15 cellular contexts compared by ENCODE assay signal in the genomic region with DNA sequence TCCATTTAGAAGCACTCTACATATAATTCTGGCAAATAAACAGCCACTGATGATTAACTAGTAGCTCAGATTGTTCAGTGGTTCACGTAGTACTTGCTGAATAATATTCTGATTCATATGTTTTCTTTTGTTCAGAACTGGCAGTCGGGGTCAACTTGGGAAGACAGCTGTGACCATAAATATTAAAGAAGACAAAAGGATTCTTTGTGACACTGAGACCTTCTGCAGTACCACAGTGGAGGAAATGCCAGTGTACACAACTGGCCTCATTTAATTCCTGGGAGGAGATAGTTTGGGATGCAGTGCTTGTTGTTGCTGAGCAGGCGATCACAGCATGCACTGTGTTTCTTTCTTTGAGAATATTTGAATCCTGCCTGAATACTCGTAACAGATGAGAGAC. TPM values are rescaled to one million over a fixed set of nuclear protein-coding genes. Genes with fewer than 3 reads are reported as not detected.
DNase-seq lines count a peak whose midpoint lies in the region; ATAC-seq and TF ChIP-seq lines count a peak whose summit lies in the region.
"Had no signal": no experiment of that assay in that cellular context is flagged by ENCODE, and none has a peak within 500 bp of the region (broad histone marks: within the 10 kb centered on the region; RNA-seq: fewer than 3 reads in every experiment).

No MANE protein-coding gene starts in this region.

- H3K4me3 ChIP-seq in choroid plexus epithelial cell (ENCODE audit: low read depth, low read length) = no peak overlapping the region
- no peak overlapping the region for H3K4me3 ChIP-seq in mesenchymal stem cell (ENCODE audit: insufficient read depth in 1 of 2, low read depth in 1 of 2, low read length in 2 of 2)
- no peak overlapping the region for H3K4me3 ChIP-seq in tibial nerve
- no peak overlapping the region for H3K4me3 ChIP-seq in coronary artery
- H3K4me3 ChIP-seq: esophagus squamous epithelium had no signal

- no peak overlapping the region for H4K8ac ChIP-seq in mesenchymal stem cell (ENCODE audit: low read length)

- H2BK12ac ChIP-seq in mesenchymal stem cell (ENCODE audit: low read length in 2 of 2) = no peak overlapping the region

- TF ChIP-seq CTCF in choroid plexus epithelial cell (conservative IDR thresholded peaks at IDR 0.05; ENCODE audit: low read depth, low read length) (no peak), tibial nerve (IDR thresholded peaks at IDR 0.05) (no peak), coronary artery (IDR thresholded peaks at IDR 0.05) (no peak)

- no peak overlapping the region for H2BK120ac ChIP-seq in mesenchymal stem cell (ENCODE audit: low read depth, low read length)

- ATAC-seq in GM18873 (IDR thresholded peaks at IDR 0.05; ENCODE audit: low FRiP score, unreplicated experiment) = no peak

- no peaks in the 10 kb centered on the region for H3K9me3 ChIP-seq in mesenchymal stem cell (ENCODE audit: control insufficient read depth, low read length)
- H3K9me3 ChIP-seq in tibial nerve = no peaks in the 10 kb centered on the region
- H3K9me3 ChIP-seq: esophagus squamous epithelium had no signal

- no peak overlapping the region for H4K91ac ChIP-seq in mesenchymal stem cell (ENCODE audit: low read length)

- H3K9ac ChIP-seq in mesenchymal stem cell (ENCODE audit: low read length) = no peak overlapping the region
- H3K9ac ChIP-seq: parathyroid adenoma had no signal

- H3K4me2 ChIP-seq in mesenchymal stem cell (ENCODE audit: low read length, poor library complexity, severe bottlenecking) = peak overlapping the region; percentile 10

- no peak overlapping the region for H2BK5ac ChIP-seq in mesenchymal stem cell (ENCODE audit: low read depth, low read length, poor library complexity, severe bottlenecking)

- H3K27me3 ChIP-seq in mesenchymal stem cell (ENCODE audit: control insufficient read depth in 1 of 2, insufficient read depth in 1 of 2, low read length in 2 of 2) (no peaks in the 10 kb centered on the region), tibial nerve (no peaks in the 10 kb centered on the region)
- H3K27me3 ChIP-seq: esophagus squamous epithelium had no signal

- no peak overlapping the region for H2AFZ ChIP-seq in mesenchymal stem cell (ENCODE audit: low read depth, low read length)
- H2AFZ ChIP-seq: parathyroid adenoma had no signal

- peaks cover 2% of the 10 kb centered on the region for H3K79me1 ChIP-seq in mesenchymal stem cell (replicated peaks; ENCODE audit: low read length, poor library complexity, severe bottlenecking)

- 39% methylated on average over 4 of the region's 4 CpGs for WGBS in mesenchymal stem cell
- WGBS in tibial nerve, 2 donors = 41 to 45% methylated on average over 4 of the region's 4 CpGs

- TF ChIP-seq EP300 in tibial nerve (IDR thresholded peaks at IDR 0.05) = peak in 1 of 2 donors; percentile 13

- no peak overlapping the region for H3K14ac ChIP-seq in mesenchymal stem cell (ENCODE audit: low read length in 2 of 2)

- TF ChIP-seq POLR2A in tibial nerve (IDR thresholded peaks at IDR 0.05) = no peak

- no peak overlapping the region for H2AK5ac ChIP-seq in mesenchymal stem cell (ENCODE audit: low read length, severe bottlenecking)

- H3K4me1 ChIP-seq in mesenchymal stem cell (ENCODE audit: control insufficient read depth, insufficient read depth, low read depth, low read length) (peaks cover 1% of the 10 kb centered on the region), tibial nerve (peaks cover 0 to 26% (median 0%) of the 10 kb centered on the region in 4 donors)

- H3K36me3 ChIP-seq in mesenchymal stem cell (ENCODE audit: control insufficient read depth in 1 of 2, insufficient read depth in 2 of 2, low read depth in 1 of 2, low read length in 2 of 2) (peaks cover 6 to 9% of the 10 kb centered on the region in 2 experiments), tibial nerve (peaks cover 0 to 13% (median 0%) of the 10 kb centered on the region in 3 donors)
- H3K36me3 ChIP-seq: esophagus squamous epithelium had no signal

- H3K27ac ChIP-seq in mesenchymal stem cell (ENCODE audit: low read length, poor library complexity, severe bottlenecking) (peak overlapping the region; percentile 49), tibial nerve (peak overlapping the region in 3 of 4 donors; percentile 17 to 77 (median 57)), coronary artery (no peak overlapping the region)
- H3K27ac ChIP-seq: esophagus squamous epithelium, parathyroid adenoma, RWPE1 had no signal

- DNase-seq in NCI-H82 (lab: John Stamatoyannopoulos, UW) (peak; percentile 24), NCI-H82 treated with DMSO at 0.1 percent for 48 hours (lab: John Stamatoyannopoulos, UW; ENCODE audit: unreplicated experiment) (no peak), choroid plexus epithelial cell (ENCODE audit: low read depth) (peak; percentile 57), mesenchymal stem cell (no peak), tibial nerve (ENCODE audit: low spot score in 2 of 2) (no peak), AML-193 (lab: John Stamatoyannopoulos, UW) (no peak), coronary artery (ENCODE audit: low spot score) (no peak)
- DNase-seq: 8988T, aorta, esophagus squamous epithelium, left cardiac atrium, NCI-H345 had no signal

- H3K23ac ChIP-seq in mesenchymal stem cell (ENCODE audit: low read length in 2 of 2) = no peak overlapping the region

- H2BK15ac ChIP-seq in mesenchymal stem cell (ENCODE audit: low read depth, poor library complexity, severe bottlenecking) = no peak overlapping the region

- no peak overlapping the region for H3K4ac ChIP-seq in mesenchymal stem cell (ENCODE audit: low read depth in 1 of 2, low read length in 2 of 2)

- H3K18ac ChIP-seq in mesenchymal stem cell (ENCODE audit: low read depth in 1 of 2, low read length in 2 of 2) = no peak overlapping the region

RNA-seq across cellular contexts. Expression of gene MCF2L2, which starts 26.6 kb away (rescaled TPM):
- polyA plus RNA-seq in mesenchymal stem cell (2013, experiment 1 of 2) = 0.07 TPM
- polyA plus RNA-seq in mesenchymal stem cell (2013, experiment 2 of 2) = 0.12 TPM
- 10 to 100 TPM in 1 of 4 donors, 1 to 10 TPM in 2, under 1 TPM in 1; 0.90 to 24.9 (median 1.8) TPM for total RNA-seq in tibial nerve

Comparison
In these comparisons a context has a peak if more than half of its experiments do, and no peak if none do; other contexts are left out.
1. DNase-seq: peak in NCI-H82 (single experiment) and choroid plexus epithelial cell (single experiment); none in NCI-H82 treated with DMSO at 0.1 percent for 48 hours (single experiment), mesenchymal stem cell (single experiment), tibial nerve (0 of 2), AML-193 (0 of 2) and coronary artery (single experiment).
2. H3K27ac ChIP-seq: peak in mesenchymal stem cell (single experiment) and tibial nerve (3 of 4); none in coronary artery (0 of 2).